ENCODE assay signal across 8 cellular contexts in the genomic region with DNA sequence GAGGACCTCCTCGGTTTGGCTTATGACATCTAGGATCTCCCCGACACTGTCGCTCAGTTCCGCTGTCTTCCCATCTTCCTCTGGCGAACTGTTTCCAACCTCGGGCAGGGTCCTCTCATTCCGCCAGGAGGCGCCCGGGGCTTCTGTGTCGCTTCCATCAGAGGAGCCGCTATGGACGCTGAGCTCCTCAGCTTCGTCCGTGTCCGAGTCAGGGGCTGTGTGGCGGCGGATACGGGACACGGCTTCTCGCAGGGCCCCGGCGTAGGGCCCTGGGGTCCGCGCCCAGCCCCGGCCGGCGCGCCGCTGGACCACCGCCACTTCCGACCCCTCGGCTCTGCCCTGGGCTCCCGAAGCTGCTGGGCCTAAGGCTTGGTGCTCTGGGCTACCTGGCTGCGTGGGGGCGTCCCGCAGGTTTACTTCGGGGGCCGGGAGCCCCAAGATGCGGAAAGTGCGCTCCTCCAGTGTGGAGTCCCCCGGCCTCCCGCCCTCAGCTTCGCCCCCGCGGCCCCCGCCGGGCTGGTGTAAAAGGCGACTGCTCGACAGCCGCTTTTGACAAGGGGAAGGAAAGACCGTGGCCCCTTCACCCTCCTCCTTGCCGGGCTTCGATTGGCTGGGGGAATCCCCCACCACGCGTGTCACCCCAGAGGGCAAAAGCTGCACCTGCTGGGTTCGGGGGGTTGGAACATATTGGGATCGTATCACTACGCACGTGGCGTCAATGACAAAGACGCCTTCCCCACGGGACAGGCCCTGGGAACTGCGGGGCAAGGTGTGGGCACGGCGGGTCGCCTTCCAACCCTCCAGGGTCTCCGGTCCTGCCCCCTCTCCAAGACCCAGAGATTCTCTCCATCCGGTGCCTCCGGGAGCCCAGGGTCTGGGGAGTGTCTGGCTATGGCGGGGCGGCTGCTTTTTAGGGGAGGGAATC. TPM values are rescaled to one million over a fixed set of nuclear protein-coding genes. Genes with fewer than 3 reads are reported as not detected.
A peak's percentile ranks its signal among the peaks of the same experiment; 100 is the strongest.
DNase-seq lines count a peak whose midpoint lies in the region; ATAC-seq, FAIRE-seq and TF ChIP-seq lines count a peak whose summit lies in the region.

No MANE protein-coding gene starts in this region.

- H3K4me3 ChIP-seq in adrenal gland (peak overlapping the region in 1 of 4 donors; percentile 51), ovary (peak overlapping the region; percentile 36)

- peaks cover 77 to 92% (median 81%) of the 10 kb centered on the region in 3 donors for H3K27me3 Mint-ChIP-seq in CD14-positive monocyte (ENCODE audit: low read depth in 3 of 3)

- TF ChIP-seq POLR2A in adrenal gland (IDR thresholded peaks at IDR 0.05) (no peak), ovary (IDR thresholded peaks at IDR 0.05) (no peak)

- ATAC-seq in left cardiac atrium: peak; percentile 62 to 73
- no peak for ATAC-seq in HG03342 (IDR thresholded peaks at IDR 0.05; ENCODE audit: unreplicated experiment)
- no peak for ATAC-seq in GM21423 (IDR thresholded peaks at IDR 0.05; ENCODE audit: unreplicated experiment)

- H3K9me3 ChIP-seq in adrenal gland (replicated peaks in 1 of 3) (no peaks in the 10 kb centered on the region), ovary (no peaks in the 10 kb centered on the region)

- peaks cover 7% of the 10 kb centered on the region for H3K27me3 ChIP-seq in adrenal gland
- H3K27me3 ChIP-seq in ovary: no peaks in the 10 kb centered on the region

- H3K36me3 ChIP-seq in adrenal gland (replicated peaks in 1 of 2) (peaks cover 0 to 12% of the 10 kb centered on the region in 2 donors), ovary (no peaks in the 10 kb centered on the region)

- no peak for TF ChIP-seq EP300 in ovary (IDR thresholded peaks at IDR 0.05)

- H3K4me1 Mint-ChIP-seq in CD14-positive monocyte: peaks cover 47% of the 10 kb centered on the region

- H3K4me3 Mint-ChIP-seq in CD14-positive monocyte: peak overlapping the region; percentile 71 to 88

- H3K4me1 ChIP-seq in adrenal gland (replicated peaks in 1 of 2) (peaks cover 34 to 40% of the 10 kb centered on the region in 2 donors), ovary (ENCODE audit: insufficient read depth) (peaks cover 6% of the 10 kb centered on the region)

- H3K27ac Mint-ChIP-seq in CD14-positive monocyte: peak overlapping the region in 4 of 7 donors; percentile 8 to 36 (median 15)

- peak; percentile 84 for DNase-seq in CD14-positive monocyte (ENCODE audit: low spot score)
- DNase-seq in HK-2 (ENCODE audit: unreplicated experiment): peak; percentile 81
- peak; percentile 13 for DNase-seq in RCC 7860 (ENCODE audit: low spot score)
- DNase-seq in adrenal gland: peak; percentile 67 to 92 (median 80)
- DNase-seq in left cardiac atrium: peak; percentile 88
- peak; percentile 52 to 82 (median 67) for DNase-seq in ovary

- TF ChIP-seq CTCF in CD14-positive monocyte (IDR thresholded peaks at IDR 0.05) (peak; percentile 85), adrenal gland (IDR thresholded peaks at IDR 0.05) (peak; percentile 51 to 74 (median 69)), ovary (IDR thresholded peaks at IDR 0.05) (peak in 2 of 3 donors; percentile 43 to 47)

- no peak for FAIRE-seq in RCC 7860 (lab: Jason Lieb, UNC)

- intact Hi-C loops in CD14-positive monocyte (cut with micrococcal nuclease): loop anchor here in 1 of 2 donors (10.0 kb wide), 1 partner anchor 48 kb away; no protein-coding TSS in a partner anchor
- intact Hi-C loops in adrenal gland (cut with DNase I): no loop called here
- intact Hi-C loops in left cardiac atrium (cut with DNase I): loop anchor here (5.0 to 10.0 kb wide), 2 partner anchors 142 to 145 kb away; a partner anchor contains a TSS
- intact Hi-C loops in ovary (cut with DNase I): loop anchor here in 2 of 4 donors (5.0 to 10.0 kb wide), 2 partner anchors 132 to 145 kb away; a partner anchor contains a TSS

- H3K9me3 Mint-ChIP-seq in CD14-positive monocyte: peaks cover 0 to 39% (median 8%) of the 10 kb centered on the region in 7 donors

- WGBS in adrenal gland, 4 donors: 21 to 31% (median 26%) methylated on average over 26 to 71 of the region's 71 CpGs
- 7 to 14% (median 12%) methylated on average over 64 to 71 of the region's 71 CpGs for WGBS in ovary, 3 donors

- no peak overlapping the region for H3K27ac ChIP-seq in adrenal gland
- H3K27ac ChIP-seq in ovary: no peak overlapping the region

- H3K36me3 Mint-ChIP-seq in CD14-positive monocyte: peaks cover 31 to 43% of the 10 kb centered on the region in 2 donors

RNA-seq across cellular contexts. Expression of a gene that starts 2.1 kb away (rescaled TPM):
- polyA plus RNA-seq in CD14-positive monocyte (not detected), adrenal gland (under 1 TPM; 0.08 to 0.17 (median 0.15) TPM), ovary (under 1 TPM; 0.04 to 0.28 TPM)
- total RNA-seq in adrenal gland (under 1 TPM in 7 of 8 donors, not detected in 1; 0.08 to 0.71 (median 0.52) TPM), left cardiac atrium (under 1 TPM; 0.29 to 0.84 TPM), ovary (under 1 TPM in 1 of 7 donors, not detected in 6; 0.05 TPM)

RNA-seq across cellular contexts. Expression of a gene that starts 18.9 kb away (rescaled TPM):
- polyA plus RNA-seq in CD14-positive monocyte: not detected
- not detected for total RNA-seq in adrenal gland
- polyA plus RNA-seq in adrenal gland: not detected
- total RNA-seq in left cardiac atrium: not detected
- total RNA-seq in ovary: not detected
- not detected for polyA plus RNA-seq in ovary

RNA-seq across cellular contexts. Expression of a gene that starts 21.5 kb away (rescaled TPM):
- polyA plus RNA-seq in CD14-positive monocyte (10 to 100 TPM; 50.1 to 58.9 TPM), adrenal gland (100 to 1,000 TPM in 1 of 3 donors, 10 to 100 TPM in 2; 60.1 to 141 (median 71.6) TPM), ovary (10 to 100 TPM; 38.3 to 98.5 TPM)
- total RNA-seq in adrenal gland (10 to 100 TPM; 70.1 to 89.6 (median 82.3) TPM), left cardiac atrium (10 to 100 TPM; 70.2 to 72.2 TPM), ovary (10 to 100 TPM; 25.6 to 58.2 (median 35.8) TPM)

RNA-seq across cellular contexts. Expression of a gene that starts 25.5 kb away (rescaled TPM):
- polyA plus RNA-seq in CD14-positive monocyte: not detected
- total RNA-seq in adrenal gland: under 1 TPM in 3 of 8 donors, not detected in 5; 0.15 to 0.40 (median 0.19) TPM
- polyA plus RNA-seq in adrenal gland: under 1 TPM in 2 of 3 donors, not detected in 1; 0.84 to 0.88 TPM
- 1 to 10 TPM in 1 of 2 donors, under 1 TPM in 1; 0.65 to 1.0 TPM for total RNA-seq in left cardiac atrium
- under 1 TPM in 1 of 7 donors, not detected in 6; 0.24 TPM for total RNA-seq in ovary
- polyA plus RNA-seq in ovary: under 1 TPM; 0.19 to 0.97 TPM

RNA-seq across cellular contexts. Expression of a gene that starts 39.8 kb away (rescaled TPM):
- polyA plus RNA-seq in CD14-positive monocyte (10 to 100 TPM; 56.5 to 58.4 TPM), adrenal gland (100 to 1,000 TPM in 1 of 3 donors, 10 to 100 TPM in 2; 55.2 to 172 (median 62.5) TPM), ovary (100 to 1,000 TPM in 1 of 2 donors, 10 to 100 TPM in 1; 59.0 to 243 TPM)
- total RNA-seq in adrenal gland (100 to 1,000 TPM in 5 of 8 donors, 10 to 100 TPM in 3; 86.8 to 237 (median 139) TPM), left cardiac atrium (10 to 100 TPM; 72.2 to 90.5 TPM), ovary (100 to 1,000 TPM in 4 of 7 donors, 10 to 100 TPM in 3; 25.5 to 123 (median 100) TPM)

Comparison
In these comparisons a context has a peak if more than half of its experiments do, and no peak if none do; other contexts are left out.
1. DNase-seq: peak in every context shown above with its lines; median percentile 88 in left cardiac atrium; 84 in CD14-positive monocyte; 81 in HK-2; 80 in adrenal gland; 67 in ovary; 13 in RCC 7860.
2. ATAC-seq: peak in left cardiac atrium (2 of 2); none in HG03342 (single experiment) and GM21423 (single experiment).
3. intact Hi-C loops: an anchor here in left cardiac atrium (5.0 to 10.0 kb wide); none called in adrenal gland.
4. Peak in every context shown above with its lines, with median percentiles within 50 percentile points of each other: CTCF ChIP-seq.